In genomic region chr11:12206529-12206928, GRCh38 we compare ENCODE assay signal across 15 cellular contexts.
A peak's percentile ranks its signal among the peaks of the same experiment; 100 is the strongest.
DNase-seq lines count a peak whose midpoint lies in the region; ATAC-seq, FAIRE-seq and TF ChIP-seq lines count a peak whose summit lies in the region.
"Had no signal": no experiment of that assay in that cellular context is flagged by ENCODE, and none has a peak within 500 bp of the region (broad histone marks: within the 10 kb centered on the region; RNA-seq: fewer than 3 reads in every experiment).

No MANE protein-coding gene starts in this region.

- peak in 3 of 4 donors; percentile 41 to 56 (median 45) for ATAC-seq in heart left ventricle
- ATAC-seq in foreskin keratinocyte: peak; percentile 19
- ATAC-seq in aorta (ENCODE audit: low FRiP score): no peak
- ATAC-seq in GM18858 (IDR thresholded peaks at IDR 0.05; ENCODE audit: unreplicated experiment): no peak
- ATAC-seq: HCT116 had no signal

- H3K27ac ChIP-seq in heart left ventricle: no peak overlapping the region
- no peak overlapping the region for H3K27ac ChIP-seq in left ventricle myocardium inferior (replicated peaks)
- H3K27ac ChIP-seq in foreskin keratinocyte: no peak overlapping the region
- H3K27ac ChIP-seq in aorta (ENCODE audit: low read depth in 1 of 2, low read length in 2 of 2): peak overlapping the region; percentile 1 to 20

- H3K27ac Mint-ChIP-seq in activated CD4-positive, alpha-beta memory T cell treated with anti-CD3 and anti-CD28 coated beads for 36 hours: peak overlapping the region; percentile 87

- peaks cover 71% of the 10 kb centered on the region for H3K4me1 Mint-ChIP-seq in activated CD4-positive, alpha-beta memory T cell treated with anti-CD3 and anti-CD28 coated beads for 36 hours (ENCODE audit: low read depth)

- POLR2A ChIA-PET in activated CD4-positive, alpha-beta memory T cell treated with anti-CD3 and anti-CD28 coated beads for 36 hours (lab: Charles Lee): interaction anchor here (1.2 to 4.2 kb wide), 11 partner anchors 8 to 69 kb away, joined by 3 to 44 read pairs (median 10); no protein-coding TSS in a partner anchor

- H3K36me3 ChIP-seq in heart left ventricle (peaks cover 0 to 76% (median 52%) of the 10 kb centered on the region in 9 donors), left ventricle myocardium inferior (peaks cover 41% of the 10 kb centered on the region), aorta (ENCODE audit: control insufficient read depth in 1 of 2, insufficient read depth in 2 of 2, low read length in 1 of 2) (peaks cover 3 to 25% of the 10 kb centered on the region in 2 donors)

- no peaks in the 10 kb centered on the region for H3K27me3 ChIP-seq in heart left ventricle
- no peaks in the 10 kb centered on the region for H3K27me3 ChIP-seq in left ventricle myocardium inferior (ENCODE audit: low read depth)
- H3K27me3 ChIP-seq in foreskin keratinocyte: no peaks in the 10 kb centered on the region
- H3K27me3 ChIP-seq in aorta (ENCODE audit: control insufficient read depth in 1 of 2, insufficient read depth in 2 of 2, low read length in 1 of 2): no peaks in the 10 kb centered on the region

- WGBS in heart left ventricle, 4 donors: 65 to 78% (median 73%) methylated on average over 3 of the region's 3 CpGs
- WGBS in aorta, 2 donors: 48 to 57% methylated on average over 3 of the region's 3 CpGs

- no peak for FAIRE-seq in frontal cortex (lab: Jason Lieb, UNC)
- FAIRE-seq: G401.6, GM18507 had no signal

- CTCF ChIA-PET in activated CD4-positive, alpha-beta memory T cell treated with anti-CD3 and anti-CD28 coated beads for 36 hours (lab: Charles Lee): interaction anchor here (2.5 to 3.9 kb wide), 3 partner anchors 9 to 120 kb away, joined by 10 to 20 read pairs (median 11); no protein-coding TSS in a partner anchor

- H3K9me3 Mint-ChIP-seq in activated CD4-positive, alpha-beta memory T cell treated with anti-CD3 and anti-CD28 coated beads for 36 hours: peaks cover 10% of the 10 kb centered on the region

- intact Hi-C loops in heart left ventricle (cut with DNase I): no loop called here
- intact Hi-C loops in left ventricle myocardium inferior (cut with micrococcal nuclease): no loop called here
- intact Hi-C loops in activated CD4-positive, alpha-beta memory T cell treated with anti-CD3 and anti-CD28 coated beads for 36 hours (cut with micrococcal nuclease): no loop called here
- intact Hi-C loops in aorta (cut with DNase I): no loop called here

- H3K4me3 Mint-ChIP-seq in activated CD4-positive, alpha-beta memory T cell treated with anti-CD3 and anti-CD28 coated beads for 36 hours: peak overlapping the region; percentile 3
- H3K4me3 Mint-ChIP-seq: stimulated activated naive B cell treated with anti-CD40 and anti-IgM and Interleukin-4, amounts not matched to agents 10 μg/mL and 1 μg/mL and 100 μg/mL, for 72 hours had no signal

- TF ChIP-seq CTCF in heart left ventricle (IDR thresholded peaks at IDR 0.05) (no peak), left ventricle myocardium inferior (IDR thresholded peaks at IDR 0.05; ENCODE audit: borderline replicate concordance) (no peak), foreskin keratinocyte (conservative IDR thresholded peaks at IDR 0.05) (no peak)

- peaks cover 0 to 11% (median 6%) of the 10 kb centered on the region in 12 donors for H3K4me1 ChIP-seq in heart left ventricle
- peaks cover 13% of the 10 kb centered on the region for H3K4me1 ChIP-seq in left ventricle myocardium inferior
- H3K4me1 ChIP-seq in foreskin keratinocyte: no peaks in the 10 kb centered on the region
- H3K4me1 ChIP-seq in aorta (ENCODE audit: control insufficient read depth in 1 of 2, insufficient read depth in 2 of 2, low read length in 2 of 2): no peaks in the 10 kb centered on the region

- no peak for DNase-seq in heart left ventricle
- DNase-seq in left ventricle myocardium inferior: no peak
- DNase-seq in activated CD4-positive, alpha-beta memory T cell treated with anti-CD3 and anti-CD28 coated beads for 36 hours: no peak
- DNase-seq in foreskin keratinocyte: no peak
- peak in 1 of 2 donors; percentile 59 for DNase-seq in aorta
- no peak for DNase-seq in hypothalamus (lab: John Stamatoyannopoulos, UW)
- DNase-seq in frontal cortex (ENCODE audit: low spot score in 2 of 2): no peak
- DNase-seq: NCI-H1092; NCI-H345; stimulated activated CD4-positive, alpha-beta T cell treated with anti-CD3 and anti-CD28 coated beads, Interleukin-2, amount 100 ng/mL, for 24 hours; stimulated activated naive B cell treated with anti-CD40 and anti-IgM and Interleukin-4, amounts not matched to agents 10 μg/mL and 1 μg/mL and 100 μg/mL, for 72 hours had no signal

- H3K9me3 ChIP-seq in heart left ventricle (no peaks in the 10 kb centered on the region), left ventricle myocardium inferior (replicated peaks) (no peaks in the 10 kb centered on the region), aorta (ENCODE audit: control insufficient read depth, low read length) (no peaks in the 10 kb centered on the region)

- H3K4me3 ChIP-seq in heart left ventricle (no peak overlapping the region), left ventricle myocardium inferior (no peak overlapping the region), aorta (ENCODE audit: low read length in 2 of 2) (no peak overlapping the region)

- no peaks in the 10 kb centered on the region for H3K27me3 Mint-ChIP-seq in activated CD4-positive, alpha-beta memory T cell treated with anti-CD3 and anti-CD28 coated beads for 36 hours

- peaks cover 81% of the 10 kb centered on the region for H3K36me3 Mint-ChIP-seq in activated CD4-positive, alpha-beta memory T cell treated with anti-CD3 and anti-CD28 coated beads for 36 hours
- H3K36me3 Mint-ChIP-seq: stimulated activated naive B cell treated with anti-CD40 and anti-IgM and Interleukin-4, amounts not matched to agents 10 μg/mL and 1 μg/mL and 100 μg/mL, for 72 hours had no signal

- TF ChIP-seq POLR2A in heart left ventricle (IDR thresholded peaks at IDR 0.05): no peak

Comparison
In these comparisons a context has a peak if more than half of its experiments do, and no peak if none do; other contexts are left out.
1. ATAC-seq: peak in heart left ventricle (3 of 4) and foreskin keratinocyte (single experiment); none in aorta (single experiment) and GM18858 (single experiment).
2. H3K27ac ChIP-seq: peak in aorta (2 of 2); none in heart left ventricle (0 of 12), left ventricle myocardium inferior (single experiment) and foreskin keratinocyte (single experiment).